In the genomic region with DNA sequence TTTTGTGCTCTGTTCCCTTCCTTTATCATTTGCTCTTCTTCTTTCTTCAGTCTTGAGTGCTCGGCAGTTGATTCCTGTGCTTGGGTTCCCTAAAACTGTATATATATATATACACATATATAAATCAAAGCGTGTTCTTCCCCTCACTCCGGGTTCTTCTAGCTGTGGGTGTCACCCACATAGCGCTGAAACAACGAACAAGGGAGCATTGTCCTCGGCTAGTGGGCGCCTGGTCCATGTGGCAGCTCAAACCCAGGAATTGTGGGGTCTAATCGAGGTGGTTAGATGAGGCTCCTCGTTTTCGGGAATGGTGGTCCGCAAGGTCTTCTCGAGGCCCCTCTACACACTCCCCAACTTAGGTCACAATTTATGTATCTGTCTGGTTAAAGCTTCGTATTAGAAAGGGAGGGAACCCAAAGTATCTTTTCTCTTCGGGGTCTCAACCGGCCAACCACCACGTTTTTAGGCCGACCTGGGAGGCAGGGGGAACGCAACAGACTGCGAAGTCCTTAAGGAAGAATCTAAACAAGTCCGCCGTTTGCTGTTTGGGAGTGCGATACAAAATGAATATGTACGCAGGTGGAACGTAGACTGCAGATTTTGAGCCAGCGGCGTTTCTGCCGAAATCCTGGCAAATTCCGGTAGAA, we compare ENCODE assay signal across 8 cellular contexts. TPM values are rescaled to one million over a fixed set of nuclear protein-coding genes. Genes with fewer than 3 reads are reported as not detected.
DNase-seq lines count a peak whose midpoint lies in the region; ATAC-seq lines count a peak whose summit lies in the region.

No MANE protein-coding gene starts in this region.

- no peaks in the 10 kb centered on the region for H3K27me3 ChIP-seq in CD4-positive, CD25-positive, alpha-beta regulatory T cell (ENCODE audit: control insufficient read depth, insufficient read depth, low read length)

- H3K4me3 ChIP-seq in CD4-positive, CD25-positive, alpha-beta regulatory T cell (ENCODE audit: low read depth, low read length): peak overlapping the region; percentile 93

- ATAC-seq in CD4-positive, CD25-positive, alpha-beta regulatory T cell (ENCODE audit: low read depth in 2 of 2): no peak
- peak; percentile 15 for ATAC-seq in HG02943 (IDR thresholded peaks at IDR 0.05; ENCODE audit: low read depth, unreplicated experiment)
- peak in 1 of 2 donors; percentile 16 for ATAC-seq in stimulated activated naive B cell treated with anti-CD40 and anti-IgM and Interleukin-4, amounts not matched to agents 10 μg/mL and 1 μg/mL and 100 μg/mL, for 72 hours (replicated peaks)

- H3K9me3 ChIP-seq in CD4-positive, CD25-positive, alpha-beta regulatory T cell (ENCODE audit: control insufficient read depth in 2 of 2, low read length in 2 of 2): no peaks in the 10 kb centered on the region

- H3K4me3 Mint-ChIP-seq in CD4-positive, CD25-positive, alpha-beta regulatory T cell: peak overlapping the region; percentile 97 to 99 (median 98)
- peak overlapping the region; percentile 97 for H3K4me3 Mint-ChIP-seq in stimulated activated naive B cell treated with anti-CD40 and anti-IgM and Interleukin-4, amounts not matched to agents 10 μg/mL and 1 μg/mL and 100 μg/mL, for 72 hours

- H3K27me3 Mint-ChIP-seq in CD4-positive, CD25-positive, alpha-beta regulatory T cell: peaks cover 14% of the 10 kb centered on the region
- no peaks in the 10 kb centered on the region for H3K27me3 Mint-ChIP-seq in stimulated activated naive B cell treated with anti-CD40 and anti-IgM and Interleukin-4, amounts not matched to agents 10 μg/mL and 1 μg/mL and 100 μg/mL, for 72 hours

- H3K4me1 Mint-ChIP-seq in CD4-positive, CD25-positive, alpha-beta regulatory T cell: peaks cover 14 to 36% (median 17%) of the 10 kb centered on the region in 4 donors
- peaks cover 14 to 32% of the 10 kb centered on the region in 2 donors for H3K4me1 Mint-ChIP-seq in stimulated activated naive B cell treated with anti-CD40 and anti-IgM and Interleukin-4, amounts not matched to agents 10 μg/mL and 1 μg/mL and 100 μg/mL, for 72 hours

- peak overlapping the region; percentile 99 to 100 (median 100) for H3K27ac Mint-ChIP-seq in CD4-positive, CD25-positive, alpha-beta regulatory T cell
- peak overlapping the region; percentile 98 for H3K27ac Mint-ChIP-seq in stimulated activated naive B cell treated with anti-CD40 and anti-IgM and Interleukin-4, amounts not matched to agents 10 μg/mL and 1 μg/mL and 100 μg/mL, for 72 hours

- H3K27ac ChIP-seq in CD4-positive, CD25-positive, alpha-beta regulatory T cell (ENCODE audit: insufficient read depth, low read length, poor library complexity, severe bottlenecking): peak overlapping the region; percentile 94

- no peaks in the 10 kb centered on the region for H3K36me3 ChIP-seq in CD4-positive, CD25-positive, alpha-beta regulatory T cell (ENCODE audit: control insufficient read depth, insufficient read depth, low read length)

- H3K4me1 ChIP-seq in CD4-positive, CD25-positive, alpha-beta regulatory T cell (ENCODE audit: control insufficient read depth, insufficient read depth, low read length, poor library complexity, severe bottlenecking): peaks cover 18% of the 10 kb centered on the region

- H3K9me3 Mint-ChIP-seq in CD4-positive, CD25-positive, alpha-beta regulatory T cell: peaks cover 0 to 1% (median 0%) of the 10 kb centered on the region in 7 donors
- no peaks in the 10 kb centered on the region for H3K9me3 Mint-ChIP-seq in stimulated activated naive B cell treated with anti-CD40 and anti-IgM and Interleukin-4, amounts not matched to agents 10 μg/mL and 1 μg/mL and 100 μg/mL, for 72 hours

- DNase-seq in CD4-positive, CD25-positive, alpha-beta regulatory T cell: no peak
- DNase-seq in amygdala (lab: John Stamatoyannopoulos, UW): peak in 31 of 56 donors; percentile 5 to 65 (median 40)
- DNase-seq in inferior parietal cortex (ENCODE audit: extremely low spot score): peak; percentile 63
- no peak for DNase-seq in stimulated activated naive B cell treated with anti-CD40 and anti-IgM and Interleukin-4, amounts not matched to agents 10 μg/mL and 1 μg/mL and 100 μg/mL, for 72 hours
- DNase-seq in NCI-H1930 (lab: John Stamatoyannopoulos, UW): no peak
- no peak for DNase-seq in NCI-H82 treated with DMSO at 0.1 percent for 48 hours (lab: John Stamatoyannopoulos, UW; ENCODE audit: unreplicated experiment)
- no peak for DNase-seq in HuH-7 (ENCODE audit: low spot score)

- peaks cover 4% of the 10 kb centered on the region for H3K36me3 Mint-ChIP-seq in CD4-positive, CD25-positive, alpha-beta regulatory T cell
- peaks cover 0 to 3% of the 10 kb centered on the region in 2 donors for H3K36me3 Mint-ChIP-seq in stimulated activated naive B cell treated with anti-CD40 and anti-IgM and Interleukin-4, amounts not matched to agents 10 μg/mL and 1 μg/mL and 100 μg/mL, for 72 hours

RNA-seq across cellular contexts. Expression of a gene that starts 0.5 kb away (rescaled TPM):
- total RNA-seq in CD4-positive, CD25-positive, alpha-beta regulatory T cell: 80.9 TPM
- polyA plus RNA-seq in CD4-positive, CD25-positive, alpha-beta regulatory T cell: 100 to 1,000 TPM; 198 to 294 (median 247) TPM

RNA-seq across cellular contexts. Expression of a gene that starts 3.9 kb away (rescaled TPM):
- total RNA-seq in CD4-positive, CD25-positive, alpha-beta regulatory T cell: 2.3 TPM
- not detected for polyA plus RNA-seq in CD4-positive, CD25-positive, alpha-beta regulatory T cell

RNA-seq across cellular contexts. Expression of a gene that starts 54.0 kb away (rescaled TPM):
- not detected for total RNA-seq in CD4-positive, CD25-positive, alpha-beta regulatory T cell
- not detected for polyA plus RNA-seq in CD4-positive, CD25-positive, alpha-beta regulatory T cell

RNA-seq across cellular contexts. Expression of a gene that starts 55.1 kb away (rescaled TPM):
- total RNA-seq in CD4-positive, CD25-positive, alpha-beta regulatory T cell: not detected
- under 1 TPM in 1 of 4 donors, not detected in 3; 0.38 TPM for polyA plus RNA-seq in CD4-positive, CD25-positive, alpha-beta regulatory T cell

Comparison
In these comparisons a context has a peak if more than half of its experiments do, and no peak if none do; other contexts are left out.
1. DNase-seq: peak in amygdala (31 of 56) and inferior parietal cortex (single experiment); none in CD4-positive, CD25-positive, alpha-beta regulatory T cell (0 of 3), stimulated activated naive B cell treated with anti-CD40 and anti-IgM and Interleukin-4, amounts not matched to agents 10 μg/mL and 1 μg/mL and 100 μg/mL, for 72 hours (single experiment), NCI-H1930 (0 of 2), NCI-H82 treated with DMSO at 0.1 percent for 48 hours (single experiment) and HuH-7 (single experiment).